25 cellular contexts compared by ENCODE assay signal in the genomic region with DNA sequence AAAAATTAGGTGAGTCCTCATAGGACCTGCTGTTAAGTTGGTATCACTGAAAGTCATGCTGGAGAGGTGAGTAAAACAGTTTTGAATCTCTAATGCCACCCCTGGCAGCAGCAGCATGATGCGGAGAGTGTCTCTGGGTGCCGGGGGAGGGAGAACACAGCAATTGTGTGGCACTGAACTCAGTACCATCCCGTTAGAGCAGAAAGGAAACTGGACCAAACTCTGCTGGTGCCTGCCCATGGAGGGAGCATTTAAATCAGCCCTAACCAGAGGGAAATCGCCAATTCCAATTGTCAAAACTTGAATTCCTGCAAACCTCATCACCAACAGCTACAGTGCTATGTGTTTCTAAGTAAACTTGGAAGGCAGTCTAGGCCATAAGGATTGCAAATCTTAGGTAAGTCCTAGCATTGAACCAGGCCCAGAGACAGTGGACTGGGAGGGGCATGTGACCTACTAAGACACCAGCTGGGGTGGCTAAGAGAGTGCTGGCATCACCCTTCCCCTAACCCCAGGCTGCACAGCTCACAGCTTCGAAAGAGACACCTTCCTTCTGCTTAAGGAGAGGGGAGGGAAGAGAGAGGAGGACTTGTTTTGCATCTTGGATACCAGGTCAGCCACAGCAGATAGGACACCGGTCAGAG. TPM values are rescaled to one million over a fixed set of nuclear protein-coding genes. Genes with fewer than 3 reads are reported as not detected.
DNase-seq lines count a peak whose midpoint lies in the region; ATAC-seq and TF ChIP-seq lines count a peak whose summit lies in the region.
"Had no signal": no experiment of that assay in that cellular context is flagged by ENCODE, and none has a peak within 500 bp of the region (broad histone marks: within the 10 kb centered on the region; RNA-seq: fewer than 3 reads in every experiment).

No MANE protein-coding gene starts in this region.

- H3K27me3 ChIP-seq in neutrophil = no peaks in the 10 kb centered on the region
- H3K27me3 ChIP-seq in heart right ventricle = peaks cover 0 to 4% (median 0%) of the 10 kb centered on the region in 7 donors

- H3K4me3 ChIP-seq in neutrophil (ENCODE audit: low read depth in 1 of 2, low read length in 1 of 2) (no peak overlapping the region), heart right ventricle (no peak overlapping the region)

- CTCF ChIA-PET in activated CD4-positive, alpha-beta memory T cell treated with anti-CD3 and anti-CD28 coated beads for 36 hours (lab: Charles Lee) = interaction anchor here (0.9 kb wide), 1 partner anchor 89 kb away, joined by 3 read pairs; no protein-coding TSS in a partner anchor
- CTCF ChIA-PET in activated CD4-positive, alpha-beta memory T cell treated with anti-CD3 and anti-CD28 coated beads, Interleukin-2, amount 10 ng/mL, durations not matched to agents 7 days and 5 days (lab: Charles Lee) = no interaction called here

- POLR2A ChIA-PET in activated CD4-positive, alpha-beta memory T cell treated with anti-CD3 and anti-CD28 coated beads for 36 hours (lab: Charles Lee) = interaction anchor here (1.2 kb wide), 1 partner anchor 32 kb away, joined by 3 read pairs; no protein-coding TSS in a partner anchor
- POLR2A ChIA-PET in activated CD4-positive, alpha-beta memory T cell treated with anti-CD3 and anti-CD28 coated beads, Interleukin-2, amount 10 ng/mL, durations not matched to agents 7 days and 5 days (lab: Charles Lee) = interaction anchor here (1.3 to 5.0 kb wide), 2 partner anchors 16 to 28 kb away, joined by 5 to 19 read pairs; no protein-coding TSS in a partner anchor
- POLR2A ChIA-PET in activated naive CD8-positive, alpha-beta T cell treated with anti-CD3 and anti-CD28 coated beads, Interleukin-2, amount 10 ng/mL, durations not matched to agents 7 days and 5 days (lab: Charles Lee) = no interaction called here

- H3K27ac ChIP-seq in neutrophil (peak overlapping the region; percentile 35), heart right ventricle (no peak overlapping the region)
- H3K27ac ChIP-seq: RWPE1 had no signal

- H3K9me3 ChIP-seq in neutrophil (no peaks in the 10 kb centered on the region), heart right ventricle (no peaks in the 10 kb centered on the region)

- no peak for ATAC-seq in GM18505 (IDR thresholded peaks at IDR 0.05; ENCODE audit: unreplicated experiment)
- peak; percentile 18 for ATAC-seq in activated naive CD8-positive, alpha-beta T cell treated with anti-CD3 and anti-CD28 coated beads, Interleukin-2, amount 10 ng/mL, durations not matched to agents 7 days and 5 days (ENCODE audit: low read depth)
- no peak for ATAC-seq in heart right ventricle
- ATAC-seq: HCT116 had no signal

- no peaks in the 10 kb centered on the region for H3K4me1 ChIP-seq in neutrophil (ENCODE audit: control insufficient read depth in 1 of 2, insufficient read depth in 1 of 2, low read depth in 1 of 2, low read length in 1 of 2)
- no peaks in the 10 kb centered on the region for H3K4me1 ChIP-seq in heart right ventricle

- WGBS in heart right ventricle, 2 donors = 69 to 75% methylated on average over 6 of the region's 6 CpGs

- H3K36me3 Mint-ChIP-seq in activated CD4-positive, alpha-beta memory T cell treated with anti-CD3 and anti-CD28 coated beads for 36 hours = peaks cover 59% of the 10 kb centered on the region
- peaks cover 72% of the 10 kb centered on the region for H3K36me3 Mint-ChIP-seq in activated CD4-positive, alpha-beta memory T cell treated with anti-CD3 and anti-CD28 coated beads, Interleukin-2, amount 10 ng/mL, durations not matched to agents 7 days and 5 days (ENCODE audit: low read depth)
- peaks cover 64% of the 10 kb centered on the region for H3K36me3 Mint-ChIP-seq in activated naive CD8-positive, alpha-beta T cell treated with anti-CD3 and anti-CD28 coated beads, Interleukin-2, amount 10 ng/mL, durations not matched to agents 7 days and 5 days

- intact Hi-C loops in activated CD4-positive, alpha-beta memory T cell treated with anti-CD3 and anti-CD28 coated beads for 36 hours (cut with micrococcal nuclease) = no loop called here
- intact Hi-C loops in heart right ventricle (cut with DNase I) = no loop called here

- DNase-seq in activated CD4-positive, alpha-beta memory T cell treated with anti-CD3 and anti-CD28 coated beads for 36 hours = no peak
- DNase-seq in activated CD4-positive, alpha-beta memory T cell treated with anti-CD3 and anti-CD28 coated beads, Interleukin-2, amount 10 ng/mL, durations not matched to agents 7 days and 5 days = no peak
- DNase-seq in activated naive CD8-positive, alpha-beta T cell treated with anti-CD3 and anti-CD28 coated beads, Interleukin-2, amount 10 ng/mL, durations not matched to agents 7 days and 5 days = no peak
- no peak for DNase-seq in superior temporal gyrus (ENCODE audit: extremely low spot score)
- no peak for DNase-seq in heart right ventricle
- DNase-seq in dedifferentiated amniotic fluid mesenchymal stem cell (ENCODE audit: extremely low spot score) = no peak
- DNase-seq: activated CD4-positive, alpha-beta T cell treated with anti-CD3 and anti-CD28 coated beads, Interleukin-2, amount 50 U/mL, for 1 hour; activated effector memory CD4-positive, alpha-beta T cell treated with anti-CD3 and anti-CD28 coated beads, Interleukin-2, amount 50 U/mL, for 16 hours; activated T-cell treated with anti-CD3 and anti-CD28 coated beads for 4 hours; AML-193; anterior cingulate cortex; cortex of kidney; GDM1; NCI-H2081 treated with DMSO at 0.1 percent for 48 hours; NCI-H774; stimulated activated CD4-positive, alpha-beta T cell treated with anti-CD3 and anti-CD28 coated beads, Interleukin-15, amount 100 ng/mL, for 24 hours; T-helper 17 cell had no signal

- peaks cover 16% of the 10 kb centered on the region for H3K4me1 Mint-ChIP-seq in activated CD4-positive, alpha-beta memory T cell treated with anti-CD3 and anti-CD28 coated beads for 36 hours (ENCODE audit: low read depth)
- peaks cover 16% of the 10 kb centered on the region for H3K4me1 Mint-ChIP-seq in activated CD4-positive, alpha-beta memory T cell treated with anti-CD3 and anti-CD28 coated beads, Interleukin-2, amount 10 ng/mL, durations not matched to agents 7 days and 5 days
- peaks cover 24% of the 10 kb centered on the region for H3K4me1 Mint-ChIP-seq in activated naive CD8-positive, alpha-beta T cell treated with anti-CD3 and anti-CD28 coated beads, Interleukin-2, amount 10 ng/mL, durations not matched to agents 7 days and 5 days
- H3K4me1 Mint-ChIP-seq: neural crest cell had no signal

- peak; percentile 51 for TF ChIP-seq POLR2A in GM18505 (IDR thresholded peaks at IDR 0.05; ENCODE audit: borderline replicate concordance, extremely low read depth, insufficient read depth, insufficient read length)

- TF ChIP-seq CTCF in neutrophil (IDR thresholded peaks at IDR 0.05) (no peak), heart right ventricle (IDR thresholded peaks at IDR 0.05) (no peak)

- H3K27me3 Mint-ChIP-seq in activated CD4-positive, alpha-beta memory T cell treated with anti-CD3 and anti-CD28 coated beads for 36 hours = no peaks in the 10 kb centered on the region
- H3K27me3 Mint-ChIP-seq in activated CD4-positive, alpha-beta memory T cell treated with anti-CD3 and anti-CD28 coated beads, Interleukin-2, amount 10 ng/mL, durations not matched to agents 7 days and 5 days = no peaks in the 10 kb centered on the region
- H3K27me3 Mint-ChIP-seq in activated naive CD8-positive, alpha-beta T cell treated with anti-CD3 and anti-CD28 coated beads, Interleukin-2, amount 10 ng/mL, durations not matched to agents 7 days and 5 days = no peaks in the 10 kb centered on the region
- H3K27me3 Mint-ChIP-seq: progenitor cell of endocrine pancreas, T-helper 17 cell had no signal

- peaks cover 58% of the 10 kb centered on the region for H3K36me3 ChIP-seq in neutrophil
- peaks cover 0 to 38% (median 0%) of the 10 kb centered on the region in 9 donors for H3K36me3 ChIP-seq in heart right ventricle

- peak overlapping the region; percentile 31 for H3K27ac Mint-ChIP-seq in activated CD4-positive, alpha-beta memory T cell treated with anti-CD3 and anti-CD28 coated beads for 36 hours
- H3K27ac Mint-ChIP-seq in activated CD4-positive, alpha-beta memory T cell treated with anti-CD3 and anti-CD28 coated beads, Interleukin-2, amount 10 ng/mL, durations not matched to agents 7 days and 5 days = no peak overlapping the region
- peak overlapping the region; percentile 24 for H3K27ac Mint-ChIP-seq in activated naive CD8-positive, alpha-beta T cell treated with anti-CD3 and anti-CD28 coated beads, Interleukin-2, amount 10 ng/mL, durations not matched to agents 7 days and 5 days
- H3K27ac Mint-ChIP-seq: progenitor cell of endocrine pancreas had no signal

- H3K9me3 Mint-ChIP-seq in activated CD4-positive, alpha-beta memory T cell treated with anti-CD3 and anti-CD28 coated beads for 36 hours = peaks cover 46% of the 10 kb centered on the region
- peaks cover 10% of the 10 kb centered on the region for H3K9me3 Mint-ChIP-seq in activated CD4-positive, alpha-beta memory T cell treated with anti-CD3 and anti-CD28 coated beads, Interleukin-2, amount 10 ng/mL, durations not matched to agents 7 days and 5 days
- peaks cover 6% of the 10 kb centered on the region for H3K9me3 Mint-ChIP-seq in activated naive CD8-positive, alpha-beta T cell treated with anti-CD3 and anti-CD28 coated beads, Interleukin-2, amount 10 ng/mL, durations not matched to agents 7 days and 5 days
- H3K9me3 Mint-ChIP-seq: neural crest cell had no signal

- H3K4me3 Mint-ChIP-seq in activated CD4-positive, alpha-beta memory T cell treated with anti-CD3 and anti-CD28 coated beads for 36 hours = peak overlapping the region; percentile 31
- H3K4me3 Mint-ChIP-seq in activated CD4-positive, alpha-beta memory T cell treated with anti-CD3 and anti-CD28 coated beads, Interleukin-2, amount 10 ng/mL, durations not matched to agents 7 days and 5 days = no peak overlapping the region
- H3K4me3 Mint-ChIP-seq in activated naive CD8-positive, alpha-beta T cell treated with anti-CD3 and anti-CD28 coated beads, Interleukin-2, amount 10 ng/mL, durations not matched to agents 7 days and 5 days = no peak overlapping the region
- H3K4me3 Mint-ChIP-seq: neural crest cell, T-helper 17 cell had no signal

RNA-seq across cellular contexts. Expression of gene CD53, which starts 30.0 kb away (rescaled TPM):
- 100 to 1,000 TPM; 240 to 246 TPM for total RNA-seq in activated CD4-positive, alpha-beta memory T cell treated with anti-CD3 and anti-CD28 coated beads for 36 hours
- 100 to 1,000 TPM; 657 to 659 TPM for total RNA-seq in activated CD4-positive, alpha-beta memory T cell treated with anti-CD3 and anti-CD28 coated beads, Interleukin-2, amount 10 ng/mL, durations not matched to agents 7 days and 5 days
- 100 to 1,000 TPM; 410 to 415 TPM for total RNA-seq in activated naive CD8-positive, alpha-beta T cell treated with anti-CD3 and anti-CD28 coated beads, Interleukin-2, amount 10 ng/mL, durations not matched to agents 7 days and 5 days
- 10 to 100 TPM in 2 of 10 donors, 1 to 10 TPM in 8; 2.1 to 55.2 (median 5.6) TPM for total RNA-seq in heart right ventricle
- 10 to 100 TPM in 1 of 2 donors, 1 to 10 TPM in 1; 5.6 to 13.5 TPM for polyA plus RNA-seq in heart right ventricle
- total RNA-seq: fibroblast of lung, MCF 10A, neural crest cell, progenitor cell of endocrine pancreas had no signal
- polyA plus RNA-seq: fibroblast of lung had no signal

Comparison
In these comparisons a context has a peak if more than half of its experiments do, and no peak if none do; other contexts are left out.
1. RNA of gene CD53, which starts 30.0 kb away (total RNA-seq): 657 to 659 TPM in activated CD4-positive, alpha-beta memory T cell treated with anti-CD3 and anti-CD28 coated beads, Interleukin-2, amount 10 ng/mL, durations not matched to agents 7 days and 5 days, 410 to 415 TPM in activated naive CD8-positive, alpha-beta T cell treated with anti-CD3 and anti-CD28 coated beads, Interleukin-2, amount 10 ng/mL, durations not matched to agents 7 days and 5 days and 240 to 246 TPM in activated CD4-positive, alpha-beta memory T cell treated with anti-CD3 and anti-CD28 coated beads for 36 hours; 2.1 to 55.2 TPM in heart right ventricle; every median in the first group is over 4 times any median in the second.